In the genomic region with DNA sequence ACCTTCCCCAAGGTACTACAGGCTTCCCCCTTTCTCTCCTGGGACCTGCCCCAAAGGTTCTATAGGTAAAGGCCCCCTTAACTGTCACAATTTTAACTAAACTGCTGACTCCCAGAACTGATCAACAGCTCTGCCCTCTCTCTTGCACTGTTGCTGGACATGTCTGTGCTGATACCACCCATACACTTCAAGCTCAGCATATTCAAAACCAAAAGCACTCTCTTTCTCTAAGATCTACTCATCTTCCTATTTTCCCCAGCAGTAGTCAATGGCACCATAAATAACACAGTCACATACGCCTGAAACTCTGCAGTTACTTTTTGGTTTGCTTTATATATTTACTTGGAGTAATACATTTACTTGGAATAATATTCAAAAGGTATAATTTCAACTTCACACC, we compare ENCODE assay signal across 11 cellular contexts. TPM values are rescaled to one million over a fixed set of nuclear protein-coding genes. Genes with fewer than 3 reads are reported as not detected.
DNase-seq lines count a peak whose midpoint lies in the region; ATAC-seq and TF ChIP-seq lines count a peak whose summit lies in the region.
"Had no signal": no experiment of that assay in that cellular context is flagged by ENCODE, and none has a peak within 500 bp of the region (broad histone marks: within the 10 kb centered on the region; RNA-seq: fewer than 3 reads in every experiment).

No MANE protein-coding gene starts in this region.

- H3K4me2 ChIP-seq in Loucy (ENCODE audit: low read depth, low read length, poor library complexity, severe bottlenecking), result no peak overlapping the region

- no peak overlapping the region for H2AFZ ChIP-seq in Loucy (ENCODE audit: low read length)

- H3K27me3 ChIP-seq in Loucy (ENCODE audit: insufficient read depth, low read length, poor library complexity, severe bottlenecking) (no peaks in the 10 kb centered on the region), spleen (replicated peaks in 1 of 7) (no peaks in the 10 kb centered on the region)

- DNase-seq in activated naive CD8-positive, alpha-beta T cell treated with anti-CD3 and anti-CD28 coated beads, Interleukin-2, amount 50 U/mL, for 24 hours, result no peak
- no peak for DNase-seq in effector memory CD8-positive, alpha-beta T cell
- DNase-seq in type B pancreatic cell (ENCODE audit: extremely low spot score, unreplicated experiment) (no peak), spleen (no peak)
- DNase-seq: activated effector memory CD4-positive, alpha-beta T cell treated with Interleukin-2 at 50 U/mL for 16 hours; stimulated activated CD4-positive, alpha-beta T cell treated with anti-CD3 and anti-CD28 coated beads, Interleukin-1b, Interleukin-23, amount 100 ng/mL, for 48 hours; stimulated activated CD8-positive, alpha-beta memory T cell treated with anti-CD3 and anti-CD28 coated beads, Interleukin-4, amount 100 ng/mL, for 48 hours had no signal

- H3K4me3 ChIP-seq in Loucy (ENCODE audit: low read length, poor library complexity, severe bottlenecking) (no peak overlapping the region), spleen (no peak overlapping the region)

- H3K27me3 Mint-ChIP-seq in activated naive CD8-positive, alpha-beta T cell, result no peaks in the 10 kb centered on the region
- H3K27me3 Mint-ChIP-seq in activated naive CD8-positive, alpha-beta T cell treated with anti-CD3 and anti-CD28 coated beads, Interleukin-2, amount 50 U/mL, for 24 hours, result no peaks in the 10 kb centered on the region
- H3K27me3 Mint-ChIP-seq in effector memory CD8-positive, alpha-beta T cell, result no peaks in the 10 kb centered on the region
- no peaks in the 10 kb centered on the region for H3K27me3 Mint-ChIP-seq in type B pancreatic cell

- peak overlapping the region; percentile 75 for H3K27ac Mint-ChIP-seq in activated naive CD8-positive, alpha-beta T cell
- H3K27ac Mint-ChIP-seq in activated naive CD8-positive, alpha-beta T cell treated with anti-CD3 and anti-CD28 coated beads, Interleukin-2, amount 50 U/mL, for 24 hours, result no peak overlapping the region
- H3K27ac Mint-ChIP-seq in effector memory CD8-positive, alpha-beta T cell, result peak overlapping the region; percentile 18 to 64
- H3K27ac Mint-ChIP-seq in type B pancreatic cell, result peak overlapping the region; percentile 93

- H3K36me3 ChIP-seq in Loucy (ENCODE audit: insufficient read depth, low read length), result no peaks in the 10 kb centered on the region
- H3K36me3 ChIP-seq in spleen, result no peaks in the 10 kb centered on the region

- peak overlapping the region; percentile 1 for H3K9ac ChIP-seq in Loucy (ENCODE audit: low read depth, low read length, poor library complexity, severe bottlenecking)

- H3F3A ChIP-seq in Loucy (ENCODE audit: low read depth), result peaks cover 17% of the 10 kb centered on the region; the same call in 1 of the 2 replicates

- H3K4me1 ChIP-seq in Loucy (ENCODE audit: insufficient read depth, low read length, poor library complexity, severe bottlenecking), result peaks cover 73% of the 10 kb centered on the region
- H3K4me1 ChIP-seq in spleen, result peaks cover 6 to 67% (median 35%) of the 10 kb centered on the region in 6 donors

- peaks cover 66% of the 10 kb centered on the region for H4K20me1 ChIP-seq in Loucy (ENCODE audit: insufficient read depth, low read length, poor library complexity, severe bottlenecking)

- H3K9me3 Mint-ChIP-seq in activated naive CD8-positive, alpha-beta T cell (ENCODE audit: low read depth), result no peaks in the 10 kb centered on the region
- no peaks in the 10 kb centered on the region for H3K9me3 Mint-ChIP-seq in activated naive CD8-positive, alpha-beta T cell treated with anti-CD3 and anti-CD28 coated beads, Interleukin-2, amount 50 U/mL, for 24 hours
- no peaks in the 10 kb centered on the region for H3K9me3 Mint-ChIP-seq in effector memory CD8-positive, alpha-beta T cell
- peaks cover 4% of the 10 kb centered on the region for H3K9me3 Mint-ChIP-seq in type B pancreatic cell

- peaks cover 97% of the 10 kb centered on the region for H3K79me2 ChIP-seq in Loucy (ENCODE audit: insufficient read depth, low read length)

- ATAC-seq in activated naive CD8-positive, alpha-beta T cell treated with anti-CD3 and anti-CD28 coated beads, Interleukin-2, amount 50 U/mL, for 24 hours, result no peak
- ATAC-seq in effector memory CD8-positive, alpha-beta T cell (replicated peaks), result no peak
- no peak for ATAC-seq in HG03432 (IDR thresholded peaks at IDR 0.05; ENCODE audit: unreplicated experiment)
- no peak for ATAC-seq in GM21619 (IDR thresholded peaks at IDR 0.05; ENCODE audit: unreplicated experiment)

- H3K9me3 ChIP-seq in Loucy (ENCODE audit: insufficient read depth, low read depth, low read length) (no peaks in the 10 kb centered on the region), spleen (no peaks in the 10 kb centered on the region)

- intact Hi-C loops in spleen (cut with DNase I; ENCODE audit: low total_unique reads), result no loop called here

- H3K4me1 Mint-ChIP-seq in activated naive CD8-positive, alpha-beta T cell (ENCODE audit: low read depth), result peaks cover 80% of the 10 kb centered on the region
- peaks cover 91% of the 10 kb centered on the region for H3K4me1 Mint-ChIP-seq in activated naive CD8-positive, alpha-beta T cell treated with anti-CD3 and anti-CD28 coated beads, Interleukin-2, amount 50 U/mL, for 24 hours
- H3K4me1 Mint-ChIP-seq in effector memory CD8-positive, alpha-beta T cell (ENCODE audit: low read depth in 2 of 2), result peaks cover 55 to 75% of the 10 kb centered on the region in 2 donors
- H3K4me1 Mint-ChIP-seq in type B pancreatic cell (ENCODE audit: unreplicated experiment), result peaks cover 26% of the 10 kb centered on the region

- no peak for TF ChIP-seq POLR2A in spleen (IDR thresholded peaks at IDR 0.05)

- H3K9me2 ChIP-seq in Loucy (replicated peaks; ENCODE audit: low read depth, low read length), result no peaks in the 10 kb centered on the region

- WGBS in spleen, 5 donors, result 62 to 76% (median 66%) methylated on average over 1 of the region's 1 CpG

- no peak overlapping the region for H3K4me3 Mint-ChIP-seq in activated naive CD8-positive, alpha-beta T cell
- H3K4me3 Mint-ChIP-seq in activated naive CD8-positive, alpha-beta T cell treated with anti-CD3 and anti-CD28 coated beads, Interleukin-2, amount 50 U/mL, for 24 hours, result no peak overlapping the region
- H3K4me3 Mint-ChIP-seq in effector memory CD8-positive, alpha-beta T cell, result no peak overlapping the region
- peak overlapping the region; percentile 13 for H3K4me3 Mint-ChIP-seq in type B pancreatic cell

- H3K36me3 Mint-ChIP-seq in activated naive CD8-positive, alpha-beta T cell, result peaks cover 2% of the 10 kb centered on the region
- peaks cover 7% of the 10 kb centered on the region for H3K36me3 Mint-ChIP-seq in activated naive CD8-positive, alpha-beta T cell treated with anti-CD3 and anti-CD28 coated beads, Interleukin-2, amount 50 U/mL, for 24 hours (ENCODE audit: low read depth)
- peaks cover 3% of the 10 kb centered on the region for H3K36me3 Mint-ChIP-seq in effector memory CD8-positive, alpha-beta T cell (ENCODE audit: insufficient read depth)
- no peaks in the 10 kb centered on the region for H3K36me3 Mint-ChIP-seq in type B pancreatic cell

- TF ChIP-seq CTCF in Loucy (conservative IDR thresholded peaks at IDR 0.05; ENCODE audit: low read length) (no peak), type B pancreatic cell (conservative IDR thresholded peaks at IDR 0.05) (no peak), spleen (IDR thresholded peaks at IDR 0.05 in 8 of 11, conservative IDR thresholded peaks at IDR 0.05 in 3 of 11) (no peak)

- peak overlapping the region in 3 of 8 donors; percentile 15 to 82 (median 46) for H3K27ac ChIP-seq in spleen

RNA-seq across cellular contexts. Expression of a gene that starts 12.3 kb away (rescaled TPM):
- total RNA-seq in type B pancreatic cell (ENCODE audit: low replicate concordance) (18.3 and 43.7 TPM in 2 replicates), spleen (10 to 100 TPM; 18.5 to 33.9 (median 27.0) TPM)
- 10 to 100 TPM; 10.3 to 16.2 (median 13.4) TPM for polyA plus RNA-seq in spleen
